13 cellular contexts compared by ENCODE assay signal in genomic region chr10:46220872-46221538, GRCh38.
DNase-seq lines count a peak whose midpoint lies in the region; ATAC-seq and TF ChIP-seq lines count a peak whose summit lies in the region.
"Had no signal": no experiment of that assay in that cellular context is flagged by ENCODE, and none has a peak within 500 bp of the region (broad histone marks: within the 10 kb centered on the region; RNA-seq: fewer than 3 reads in every experiment).

No MANE protein-coding gene starts in this region.

- no peaks in the 10 kb centered on the region for H3K9me3 ChIP-seq in HEK293 (ENCODE audit: control insufficient read depth, insufficient read depth, low read depth, low read length)

- CTCF ChIA-PET in HEK293 (lab: Yijun Ruan, JAX) = interaction anchor here (0.7 kb wide), 1 partner anchor 323 kb away, joined by 5 read pairs; no protein-coding TSS in a partner anchor

- peaks cover 3% of the 10 kb centered on the region in 2 donors for H3K36me3 Mint-ChIP-seq in activated T-cell treated with anti-CD3 and anti-CD28 coated beads, Interleukin-2, amount 50 U/mL, for 72 hours (ENCODE audit: insufficient read depth in 2 of 2)
- H3K36me3 Mint-ChIP-seq in endothelial cell (ENCODE audit: low read depth, unreplicated experiment) = peaks cover 10% of the 10 kb centered on the region
- H3K36me3 Mint-ChIP-seq: immature natural killer cell had no signal

- no peak for ATAC-seq in activated T-cell treated with anti-CD3 and anti-CD28 coated beads, Interleukin-2, amount 50 U/mL, for 72 hours (replicated peaks in 1 of 2)
- ATAC-seq in GM21576 (IDR thresholded peaks at IDR 0.05; ENCODE audit: unreplicated experiment) (no peak), GM21529 (IDR thresholded peaks at IDR 0.05; ENCODE audit: unreplicated experiment) (no peak)
- ATAC-seq: T-helper 17 cell had no signal

- H3K4me3 ChIP-seq in HEK293 (ENCODE audit: low read depth, low read length) (no peak overlapping the region), retinal pigment epithelial cell (ENCODE audit: low read length) (no peak overlapping the region), foreskin fibroblast (ENCODE audit: low read depth in 1 of 2, low read length in 2 of 2) (no peak overlapping the region)

- no peaks in the 10 kb centered on the region for H3K4me1 ChIP-seq in HEK293 (ENCODE audit: control insufficient read depth, insufficient read depth, low read length)

- no peak overlapping the region for H3K4me3 Mint-ChIP-seq in activated T-cell treated with anti-CD3 and anti-CD28 coated beads, Interleukin-2, amount 50 U/mL, for 72 hours
- H3K4me3 Mint-ChIP-seq in endothelial cell (ENCODE audit: unreplicated experiment) = no peak overlapping the region
- H3K4me3 Mint-ChIP-seq: dendritic cell treated with granulocyte-macrophage colony-stimulating factor and Interleukin-4, amounts not matched to agents 40 ng/mL and 50 ng/mL, for 4 days; immature natural killer cell; T-helper 17 cell had no signal

- TF ChIP-seq CTCF in HEK293 (tag by site-specific recombination; IDR thresholded peaks at IDR 0.05) = no peak
- peak; percentile 63 for TF ChIP-seq CTCF in endothelial cell (IDR thresholded peaks at IDR 0.05; ENCODE audit: unreplicated experiment)
- TF ChIP-seq CTCF in retinal pigment epithelial cell (conservative IDR thresholded peaks at IDR 0.05; ENCODE audit: low read depth, low read length) = peak; percentile 22
- TF ChIP-seq CTCF in foreskin fibroblast (IDR thresholded peaks at IDR 0.05; ENCODE audit: low read depth, low read length) = no peak

- H3K36me3 ChIP-seq in HEK293 (ENCODE audit: control insufficient read depth in 2 of 2, insufficient read depth in 1 of 2, low read length in 2 of 2) = no peaks in the 10 kb centered on the region

- POLR2A ChIA-PET in HEK293 (lab: Yijun Ruan, JAX) = no interaction called here

- H3K27ac Mint-ChIP-seq in activated T-cell treated with anti-CD3 and anti-CD28 coated beads, Interleukin-2, amount 50 U/mL, for 72 hours = no peak overlapping the region
- no peak overlapping the region for H3K27ac Mint-ChIP-seq in endothelial cell (ENCODE audit: unreplicated experiment)
- H3K27ac Mint-ChIP-seq: dendritic cell treated with granulocyte-macrophage colony-stimulating factor and Interleukin-4, amounts not matched to agents 40 ng/mL and 50 ng/mL, for 4 days; immature natural killer cell; T-helper 17 cell had no signal

- H3K4me1 Mint-ChIP-seq in activated T-cell treated with anti-CD3 and anti-CD28 coated beads, Interleukin-2, amount 50 U/mL, for 72 hours (ENCODE audit: low read depth) = peaks cover 10% of the 10 kb centered on the region
- peaks cover 20% of the 10 kb centered on the region for H3K4me1 Mint-ChIP-seq in endothelial cell (ENCODE audit: unreplicated experiment)

- H3K9me3 Mint-ChIP-seq in activated T-cell treated with anti-CD3 and anti-CD28 coated beads, Interleukin-2, amount 50 U/mL, for 72 hours = no peaks in the 10 kb centered on the region
- no peaks in the 10 kb centered on the region for H3K9me3 Mint-ChIP-seq in endothelial cell (ENCODE audit: unreplicated experiment)
- H3K9me3 Mint-ChIP-seq: dendritic cell treated with granulocyte-macrophage colony-stimulating factor and Interleukin-4, amounts not matched to agents 40 ng/mL and 50 ng/mL, for 4 days; immature natural killer cell had no signal

- no peak overlapping the region for H3K27ac ChIP-seq in HEK293 (ENCODE audit: extremely low read depth, low read depth, low read length)

- H3K27me3 Mint-ChIP-seq in activated T-cell treated with anti-CD3 and anti-CD28 coated beads, Interleukin-2, amount 50 U/mL, for 72 hours (ENCODE audit: low read depth) = no peaks in the 10 kb centered on the region
- H3K27me3 Mint-ChIP-seq in endothelial cell (ENCODE audit: unreplicated experiment) = peaks cover 19% of the 10 kb centered on the region
- H3K27me3 Mint-ChIP-seq: T-helper 17 cell had no signal

- DNase-seq in activated T-cell treated with anti-CD3 and anti-CD28 coated beads, Interleukin-2, amount 50 U/mL, for 1 hour = peak; percentile 11
- no peak for DNase-seq in activated T-cell treated with anti-CD3 and anti-CD28 coated beads, Interleukin-2, amount 50 U/mL, for 72 hours
- DNase-seq in endothelial cell (ENCODE audit: low spot score) = no peak
- no peak for DNase-seq in retinal pigment epithelial cell (ENCODE audit: low read depth)
- no peak for DNase-seq in foreskin fibroblast
- DNase-seq: immature natural killer cell; NCI-H2227 treated with DMSO at 0.1 percent for 48 hours; stimulated activated CD4-positive, alpha-beta T cell treated with anti-CD3 and anti-CD28 coated beads, Interleukin-4, amount 100 ng/mL, for 4 hours; T-helper 17 cell had no signal

TF ChIP-seq in HEK293, 187 proteins besides CTCF, POLR2A, EP300 and RAD21:
- peak; percentile 70 for TF ChIP-seq SCRT2 (tag by site-specific recombination; IDR thresholded peaks at IDR 0.05)
- no peak for TF ChIP-seq ZNF302 (tag by site-specific recombination; IDR thresholded peaks at IDR 0.05; ENCODE audit: low read depth)
- TF ChIP-seq ZBTB1 (tag by site-specific recombination; IDR thresholded peaks at IDR 0.05) = no peak
- no peak for TF ChIP-seq BCL11A (tag by site-specific recombination; IDR thresholded peaks at IDR 0.05; ENCODE audit: low read depth)
- TF ChIP-seq, protein P1, sequence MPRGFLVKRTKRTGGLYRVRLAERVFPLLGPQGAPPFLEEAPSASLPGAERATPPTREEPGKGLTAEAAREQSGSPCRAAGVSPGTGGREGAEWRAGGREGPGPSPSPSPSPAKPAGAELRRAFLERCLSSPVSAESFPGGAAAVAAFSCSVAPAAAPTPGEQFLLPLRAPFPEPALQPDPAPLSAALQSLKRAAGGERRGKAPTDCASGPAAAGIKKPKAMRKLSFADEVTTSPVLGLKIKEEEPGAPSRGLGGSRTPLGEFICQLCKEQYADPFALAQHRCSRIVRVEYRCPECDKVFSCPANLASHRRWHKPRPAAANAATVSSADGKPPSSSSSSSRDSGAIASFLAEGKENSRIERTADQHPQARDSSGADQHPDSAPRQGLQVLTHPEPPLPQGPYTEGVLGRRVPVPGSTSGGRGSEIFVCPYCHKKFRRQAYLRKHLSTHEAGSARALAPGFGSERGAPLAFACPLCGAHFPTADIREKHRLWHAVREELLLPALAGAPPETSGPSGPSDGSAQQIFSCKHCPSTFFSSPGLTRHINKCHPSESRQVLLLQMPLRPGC (tag by site-specific recombination; IDR thresholded peaks at IDR 0.05) = no peak
- TF ChIP-seq SCRT1 (tag by site-specific recombination; IDR thresholded peaks at IDR 0.05; ENCODE audit: borderline replicate concordance) = 0 out of 2 replicates have a peak, but pooled peaks have one; percentile 10
- TF ChIP-seq ZNF654 (tag by site-specific recombination; IDR thresholded peaks at IDR 0.05; ENCODE audit: low read depth) = no peak
- no peak for TF ChIP-seq ZNF350 (tag by site-specific recombination; IDR thresholded peaks at IDR 0.05)
- TF ChIP-seq ZIC2 (tag by site-specific recombination; IDR thresholded peaks at IDR 0.05) = no peak
- TF ChIP-seq ZNF664 (tag by site-specific recombination; IDR thresholded peaks at IDR 0.05) = no peak
- TF ChIP-seq EGR2 (tag by site-specific recombination; IDR thresholded peaks at IDR 0.05; ENCODE audit: low read depth) = no peak
- no peak for TF ChIP-seq SALL2 (tag by site-specific recombination; IDR thresholded peaks at IDR 0.05; ENCODE audit: borderline replicate concordance)
- TF ChIP-seq TSHZ1 (tag by site-specific recombination; IDR thresholded peaks at IDR 0.05; ENCODE audit: borderline replicate concordance) = no peak
- no peak for TF ChIP-seq ZNF549 (tag by site-specific recombination; IDR thresholded peaks at IDR 0.05)
- TF ChIP-seq REPIN1 (tag by site-specific recombination; IDR thresholded peaks at IDR 0.05; ENCODE audit: low read depth) = no peak
- no peak for TF ChIP-seq ZFP3 (tag by site-specific recombination; IDR thresholded peaks at IDR 0.05; ENCODE audit: low read depth)

Comparison
In these comparisons a context has a peak if more than half of its experiments do, and no peak if none do; other contexts are left out.
1. CTCF ChIP-seq: peak in endothelial cell (single experiment) and retinal pigment epithelial cell (single experiment); none in HEK293 (single experiment) and foreskin fibroblast (single experiment).